In genomic region chr1:234610061-234610581, GRCh38 we compare ENCODE assay signal across 8 cellular contexts. TPM values are rescaled to one million over a fixed set of nuclear protein-coding genes. Genes with fewer than 3 reads are reported as not detected.
DNase-seq lines count a peak whose midpoint lies in the region; ATAC-seq, FAIRE-seq and TF ChIP-seq lines count a peak whose summit lies in the region.

IRF2BP2 (minus strand) TSS chr1:234610178; CDS start chr1:234609494, 684 bp downstream.

- peak within 1 kb of the TSS; percentile 99 for H3K9ac ChIP-seq in keratinocyte (ENCODE audit: control insufficient read depth, extremely low read depth, insufficient read depth, low read length)

- DNase-seq in GDM1 (lab: John Stamatoyannopoulos, UW) = peak; percentile 88
- DNase-seq in NCI-H2227 (lab: John Stamatoyannopoulos, UW; ENCODE audit: unreplicated experiment) = peak; percentile 94
- DNase-seq in activated CD4-positive, CD25-positive, alpha-beta regulatory T cell treated with anti-CD3 and anti-CD28 coated beads, Interleukin-2, amount 50 U/mL, for 16 hours (ENCODE audit: low read depth, low spot score) = peak; percentile 63
- DNase-seq in central memory CD4-positive, alpha-beta T cell = peak; percentile 86
- DNase-seq in keratinocyte (ENCODE audit: low read depth, low spot score) = no peak
- peak; percentile 65 to 74 (median 66) for DNase-seq in stimulated activated CD4-positive, alpha-beta T cell treated with anti-CD3 and anti-CD28 coated beads, Interleukin-12 subunit alpha, Interleukin-12 subunit beta, amount 100 ng/mL, for 48 hours (ENCODE audit: low read depth in 2 of 3, low spot score in 1 of 3)

- peak within 1 kb of the TSS; percentile 96 for H3K4me2 ChIP-seq in keratinocyte (ENCODE audit: control insufficient read depth, extremely low read depth, insufficient read depth, low read depth, low read length)

- H3K36me3 ChIP-seq in keratinocyte (ENCODE audit: control insufficient read depth in 2 of 2, extremely low read depth in 1 of 2, insufficient read depth in 2 of 2, low read length in 2 of 2) = peaks cover 10 to 32% of the 10 kb centered on the region in 2 experiments

- no peaks in the 10 kb centered on the region for H3K27me3 ChIP-seq in keratinocyte (ENCODE audit: control insufficient read depth, extremely low read depth, insufficient read depth, low read length)

- no peaks in the 10 kb centered on the region for H3K9me3 ChIP-seq in keratinocyte (ENCODE audit: control insufficient read depth, low read depth, low read length)

- peaks cover 10% of the 10 kb centered on the region for H4K20me1 ChIP-seq in keratinocyte (ENCODE audit: control insufficient read depth, extremely low read depth, insufficient read depth, low read length)

- H3K79me2 ChIP-seq in keratinocyte (ENCODE audit: control insufficient read depth, insufficient read depth, low read length) = peaks cover 42% of the 10 kb centered on the region

- no peak for FAIRE-seq in keratinocyte (lab: Jason Lieb, UNC)

- H3K4me1 ChIP-seq in keratinocyte (ENCODE audit: control insufficient read depth, extremely low read depth, insufficient read depth, low read length) = peaks cover 40% of the 10 kb centered on the region

- no peak within 1 kb of the TSS for H2AFZ ChIP-seq in keratinocyte (ENCODE audit: control insufficient read depth, low read length)

- no peak for TF ChIP-seq CTCF in keratinocyte (optimal IDR thresholded peaks at IDR 0.05 in 1 of 3, IDR thresholded peaks at IDR 0.05 in 1 of 3, conservative IDR thresholded peaks at IDR 0.05 in 1 of 3; ENCODE audit: extremely low read depth in 1 of 3, insufficient read depth in 2 of 3, low read length in 3 of 3)

- dilution Hi-C loops in keratinocyte (cut with MboI; ENCODE audit: extremely low pct_ligation_motif_present, low sequenced_read_pairs) = no loop called here

- no peaks in the 10 kb centered on the region for H3K9me1 ChIP-seq in keratinocyte (ENCODE audit: control insufficient read depth, extremely low read depth, insufficient read depth, low read length)

- peak within 1 kb of the TSS; percentile 100 for H3K27ac ChIP-seq in keratinocyte (ENCODE audit: control insufficient read depth, insufficient read depth, low read length)

- ATAC-seq in HG02885 (IDR thresholded peaks at IDR 0.05; ENCODE audit: poor library complexity, unreplicated experiment) = peak; percentile 24
- ATAC-seq in GM21717 (IDR thresholded peaks at IDR 0.05; ENCODE audit: unreplicated experiment) = no peak

- peak within 1 kb of the TSS; percentile 79 to 97 (median 91) for H3K4me3 ChIP-seq in keratinocyte (ENCODE audit: control insufficient read depth in 2 of 3, extremely low read depth in 1 of 3, insufficient read depth in 2 of 3, low read depth in 1 of 3, low read length in 3 of 3)

RNA-seq across cellular contexts. Expression of gene IRF2BP2, which starts in this region (rescaled TPM):
- polyA plus RNA-seq in keratinocyte = 29.9 to 59.7 TPM (median 40.2 TPM) in 3 replicates
- polyA plus RNA-seq in keratinocyte (2011; ENCODE audit: low read depth) = 22.8 TPM
- 31.4 and 43.0 TPM in 2 replicates for polyA plus RNA-seq in keratinocyte (2011; cell fraction: cytosol; rRNA removed)
- polyA plus RNA-seq in keratinocyte (2011; cell fraction: nucleus; rRNA removed) = 108 and 150 TPM in 2 replicates
- polyA plus RNA-seq in keratinocyte (2012; ENCODE audit: low replicate concordance) = 67.8 and 84.7 TPM in 2 replicates
- 53.6 to 120 TPM (median 53.7 TPM) in 3 replicates for polyA minus RNA-seq in keratinocyte
- 87.9 TPM for polyA minus RNA-seq in keratinocyte (2011; cell fraction: cytosol; rRNA and poly(A)+ RNA removed)
- polyA minus RNA-seq in keratinocyte (2011; cell fraction: nucleus; rRNA and poly(A)+ RNA removed) = 76.1 and 79.2 TPM in 2 replicates
